In genomic region chr2:156470975-156471583, GRCh38 we compare ENCODE assay signal across 14 cellular contexts. TPM values are rescaled to one million over a fixed set of nuclear protein-coding genes. Genes with fewer than 3 reads are reported as not detected.
DNase-seq lines count a peak whose midpoint lies in the region; ATAC-seq, FAIRE-seq and TF ChIP-seq lines count a peak whose summit lies in the region.
"Had no signal": no experiment of that assay in that cellular context is flagged by ENCODE, and none has a peak within 500 bp of the region (broad histone marks: within the 10 kb centered on the region; RNA-seq: fewer than 3 reads in every experiment).

No MANE protein-coding gene starts in this region.

- H3K4me3 Mint-ChIP-seq in nephron progenitor cell, result no peak overlapping the region
- H3K4me3 Mint-ChIP-seq: activated CD4-positive, alpha-beta memory T cell treated with anti-CD3 and anti-CD28 coated beads for 36 hours; endodermal cell had no signal

- peak; percentile 39 for ATAC-seq in GM18498 (IDR thresholded peaks at IDR 0.05; ENCODE audit: unreplicated experiment)
- ATAC-seq: gastroesophageal sphincter had no signal

- H3K9me3 ChIP-seq in SK-N-MC (ENCODE audit: low read depth, low read length) (no peaks in the 10 kb centered on the region), GM23248 (ENCODE audit: low read depth) (no peaks in the 10 kb centered on the region)
- H3K9me3 ChIP-seq: gastroesophageal sphincter, right lobe of liver had no signal

- no peaks in the 10 kb centered on the region for H4K20me1 ChIP-seq in GM23248 (ENCODE audit: insufficient read depth)

- H3K27ac ChIP-seq in SK-N-MC (peak overlapping the region; percentile 50; the same call in 1 of the 2 replicates), GM23248 (no peak overlapping the region)
- H3K27ac ChIP-seq: C4-2B, gastroesophageal sphincter, right lobe of liver had no signal

- H3K9me3 Mint-ChIP-seq in nephron progenitor cell, result peaks cover 3% of the 10 kb centered on the region
- H3K9me3 Mint-ChIP-seq: activated CD4-positive, alpha-beta memory T cell treated with anti-CD3 and anti-CD28 coated beads for 36 hours; endodermal cell had no signal

- H3K36me3 Mint-ChIP-seq in nephron progenitor cell (ENCODE audit: low read depth), result peaks cover 11% of the 10 kb centered on the region

- WGBS in GM23248 (ENCODE audit: low coverage in 1 of 2, low lambda C conversion rate in 2 of 2, missing lambda C conversion rate in 2 of 2), 2 experiments, result 59 to 60% methylated on average over 8 of the region's 8 CpGs

- in situ Hi-C loops in GM23248 (cut with MboI), result no loop called here

- no peaks in the 10 kb centered on the region for H3K27me3 ChIP-seq in GM23248 (replicated peaks; ENCODE audit: insufficient read depth)
- H3K27me3 ChIP-seq: gastroesophageal sphincter, right lobe of liver had no signal

- H3K27me3 Mint-ChIP-seq in nephron progenitor cell (ENCODE audit: low read depth, poor library complexity), result no peaks in the 10 kb centered on the region
- H3K27me3 Mint-ChIP-seq: activated CD4-positive, alpha-beta memory T cell treated with anti-CD3 and anti-CD28 coated beads for 36 hours had no signal

- H3F3A ChIP-seq in GM23248 (ENCODE audit: insufficient read depth), result peaks cover 17% of the 10 kb centered on the region

- H3K4me3 ChIP-seq in SK-N-MC (no peak overlapping the region; the same call in 1 of the 2 replicates), GM23248 (no peak overlapping the region)
- H3K4me3 ChIP-seq: gastroesophageal sphincter, right lobe of liver had no signal

- H3K9ac ChIP-seq in SK-N-MC (ENCODE audit: insufficient read length) (no peak overlapping the region), GM23248 (no peak overlapping the region)

- H3K4me2 ChIP-seq in GM23248 (ENCODE audit: unreplicated experiment), result no peak overlapping the region

- TF ChIP-seq CTCF in nephron progenitor cell (IDR thresholded peaks at IDR 0.05), result no peak

- H3K27ac Mint-ChIP-seq in nephron progenitor cell, result peak overlapping the region; percentile 6
- H3K27ac Mint-ChIP-seq: activated CD4-positive, alpha-beta memory T cell treated with anti-CD3 and anti-CD28 coated beads for 36 hours; endodermal cell had no signal

- no peak for TF ChIP-seq POLR2A in H54 (IDR thresholded peaks at IDR 0.05; ENCODE audit: low read depth, low read length)

- H3K36me3 ChIP-seq in SK-N-MC (ENCODE audit: insufficient read depth, low read length), result no peaks in the 10 kb centered on the region
- H3K36me3 ChIP-seq in GM23248 (ENCODE audit: low read depth), result no peaks in the 10 kb centered on the region
- H3K36me3 ChIP-seq: gastroesophageal sphincter, right lobe of liver had no signal

- H3K9me2 ChIP-seq in GM23248 (ENCODE audit: insufficient read depth), result no peaks in the 10 kb centered on the region

- H3K4me1 ChIP-seq in GM23248 (ENCODE audit: insufficient read depth), result peaks cover 26% of the 10 kb centered on the region

- peaks cover 20% of the 10 kb centered on the region for H3K4me1 Mint-ChIP-seq in nephron progenitor cell

- FAIRE-seq in H54 (lab: Jason Lieb, UNC) (peak; percentile 66), HTR-8/SVneo (lab: Jason Lieb, UNC) (no peak)

- no peak overlapping the region for H2AFZ ChIP-seq in GM23248

- H3K79me2 ChIP-seq in GM23248 (ENCODE audit: insufficient read depth), result peaks cover 98% of the 10 kb centered on the region

- no peak for DNase-seq in H54 (ENCODE audit: insufficient read length, low spot score)
- DNase-seq in SK-N-MC (ENCODE audit: low read depth, low spot score), result no peak
- DNase-seq in nephron progenitor cell, result no peak
- no peak for DNase-seq in HTR-8/SVneo (ENCODE audit: insufficient read length, low spot score)
- no peak for DNase-seq in cerebellar nuclear complex (lab: John Stamatoyannopoulos, UW)
- no peak for DNase-seq in GM23248
- DNase-seq: activated CD4-positive, alpha-beta memory T cell treated with anti-CD3 and anti-CD28 coated beads for 36 hours; endodermal cell; KG1; NCI-H2029 treated with DMSO at 0.1 percent for 48 hours; right lobe of liver had no signal

RNA-seq across cellular contexts. Expression of gene GPD2, which starts 34.9 kb away (rescaled TPM):
- 37.7 and 62.3 TPM in 2 replicates for total RNA-seq in GM23248 (2014; rRNA removed; shearing (Covaris generic))
- 16.1 and 18.6 TPM in 2 replicates for polyA plus RNA-seq in GM23248 (2016; fragmentation: Nextera tagmentation; extraction: Ambion mirVana)
